In the genomic region with DNA sequence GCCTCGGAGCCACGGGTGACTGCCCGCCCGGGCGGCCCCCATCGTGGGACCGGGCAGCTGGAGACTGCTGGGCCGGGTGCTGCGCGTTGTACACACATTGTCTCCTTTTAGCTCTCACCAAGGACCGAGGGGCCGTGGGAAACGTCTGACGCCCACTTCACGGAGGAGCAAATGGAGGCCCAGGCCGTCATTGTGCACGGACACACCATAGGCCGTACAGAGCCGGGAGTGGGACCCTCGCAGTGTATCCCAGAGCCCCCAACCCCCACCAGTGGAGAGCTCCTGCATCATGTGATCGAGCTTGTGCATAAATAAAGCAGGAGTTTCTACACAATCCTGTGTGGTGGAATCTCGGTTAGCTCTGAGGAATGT, we compare ENCODE assay signal across 8 cellular contexts. TPM values are rescaled to one million over a fixed set of nuclear protein-coding genes. Genes with fewer than 3 reads are reported as not detected.
DNase-seq lines count a peak whose midpoint lies in the region; ATAC-seq and TF ChIP-seq lines count a peak whose summit lies in the region.

No MANE protein-coding gene starts in this region.

- no peaks in the 10 kb centered on the region for H3K9me3 Mint-ChIP-seq in Caco-2 (ENCODE audit: unreplicated experiment)
- H3K9me3 Mint-ChIP-seq in HFFc6 = no peaks in the 10 kb centered on the region
- H3K9me3 Mint-ChIP-seq in activated CD8-positive, alpha-beta T cell treated with anti-CD3 and anti-CD28 coated beads, Interleukin-2, amount 10 ng/mL, durations not matched to agents 7 days and 5 days (ENCODE audit: insufficient read depth) = no peaks in the 10 kb centered on the region

- 0 to 1% methylated on average over 22 of the region's 22 CpGs for WGBS in heart right ventricle, 2 donors
- WGBS in prostate gland = 3% methylated on average over 12 of the region's 22 CpGs

- H3K27me3 ChIP-seq in Caco-2 (replicated peaks; ENCODE audit: control insufficient read depth, insufficient read depth, low read length) (no peaks in the 10 kb centered on the region), heart right ventricle (no peaks in the 10 kb centered on the region), prostate gland (replicated peaks; ENCODE audit: insufficient read depth) (no peaks in the 10 kb centered on the region)

- H3K27ac ChIP-seq in heart right ventricle = peak overlapping the region in 7 of 10 donors; percentile 43 to 87 (median 84)
- H3K27ac ChIP-seq in prostate gland = peak overlapping the region; percentile 61 to 77

- no peaks in the 10 kb centered on the region for H3K27me3 Mint-ChIP-seq in Caco-2 (ENCODE audit: insufficient read depth, unreplicated experiment)
- peaks cover 3% of the 10 kb centered on the region; the same call in 1 of the 2 replicates for H3K27me3 Mint-ChIP-seq in HFFc6 (ENCODE audit: insufficient read depth)
- H3K27me3 Mint-ChIP-seq in activated CD8-positive, alpha-beta T cell treated with anti-CD3 and anti-CD28 coated beads, Interleukin-2, amount 10 ng/mL, durations not matched to agents 7 days and 5 days (ENCODE audit: low read depth) = peaks cover 2% of the 10 kb centered on the region

- CTCF ChIA-PET in Caco-2 (lab: Charles Lee) = interaction anchor here (0.6 to 1.0 kb wide), 3 partner anchors 12 to 186 kb away, joined by 3 to 4 read pairs (median 3); no protein-coding TSS in a partner anchor
- CTCF ChIA-PET in activated CD8-positive, alpha-beta T cell treated with anti-CD3 and anti-CD28 coated beads, Interleukin-2, amount 10 ng/mL, durations not matched to agents 7 days and 5 days (lab: Charles Lee) = interaction anchor here (0.8 to 1.5 kb wide), 4 partner anchors 9 to 85 kb away, joined by 3 to 5 read pairs (median 4); no protein-coding TSS in a partner anchor

- TF ChIP-seq CTCF in Caco-2 (IDR thresholded peaks at IDR 0.05; ENCODE audit: insufficient read depth in 1 of 2, low read depth in 1 of 2, low read length in 1 of 2, severe bottlenecking in 1 of 2, unreplicated experiment in 1 of 2) (no peak), HFFc6 (IDR thresholded peaks at IDR 0.05) (no peak), heart right ventricle (IDR thresholded peaks at IDR 0.05) (no peak), prostate gland (IDR thresholded peaks at IDR 0.05) (no peak)

- no peak for TF ChIP-seq POLR2A in prostate gland (IDR thresholded peaks at IDR 0.05)

- BruUV-seq in Caco-2 (replicated peaks; lab: Mats Ljungman, UMichigan) = no TSS peak

- H3K4me3 ChIP-seq in Caco-2 (ENCODE audit: low read depth, low read length) (peak overlapping the region; percentile 89), heart right ventricle (peak overlapping the region in 9 of 10 donors; percentile 67 to 90 (median 80)), prostate gland (peak overlapping the region; percentile 83 to 91)

- H3K9me3 ChIP-seq in Caco-2 = no peaks in the 10 kb centered on the region
- H3K9me3 ChIP-seq in heart right ventricle = no peaks in the 10 kb centered on the region
- no peaks in the 10 kb centered on the region for H3K9me3 ChIP-seq in prostate gland

- H3K27ac Mint-ChIP-seq in Caco-2 (ENCODE audit: unreplicated experiment) (no peak overlapping the region), HFFc6 (no peak overlapping the region)
- H3K27ac Mint-ChIP-seq in activated CD8-positive, alpha-beta T cell treated with anti-CD3 and anti-CD28 coated beads, Interleukin-2, amount 10 ng/mL, durations not matched to agents 7 days and 5 days = peak overlapping the region; percentile 60

- intact Hi-C loops in Caco-2 (cut with micrococcal nuclease; ENCODE audit: unreplicated experiment) = loop anchor here (1.0 kb wide), 1 partner anchor 24 kb away; a partner anchor contains a TSS
- intact Hi-C loops in heart right ventricle (cut with DNase I) = loop anchor here in 1 of 10 donors (2.0 kb wide), 1 partner anchor 24 kb away; a partner anchor contains a TSS
- intact Hi-C loops in prostate gland (cut with DNase I) = loop anchor here (1.0 to 10.0 kb wide), 2 partner anchors 24 to 350 kb away; a partner anchor contains a TSS

- H3K4me1 Mint-ChIP-seq in Caco-2 (ENCODE audit: low read depth, unreplicated experiment) (peaks cover 15% of the 10 kb centered on the region), HFFc6 (ENCODE audit: low read depth) (peaks cover 19% of the 10 kb centered on the region)
- H3K4me1 Mint-ChIP-seq in activated CD8-positive, alpha-beta T cell treated with anti-CD3 and anti-CD28 coated beads, Interleukin-2, amount 10 ng/mL, durations not matched to agents 7 days and 5 days (ENCODE audit: low read depth) = peaks cover 31% of the 10 kb centered on the region

- POLR2A ChIA-PET in Caco-2 (lab: Charles Lee) = interaction anchor here (0.6 to 0.8 kb wide), 2 partner anchors 9 to 21 kb away, joined by 3 to 5 read pairs; no protein-coding TSS in a partner anchor
- POLR2A ChIA-PET in activated CD8-positive, alpha-beta T cell treated with anti-CD3 and anti-CD28 coated beads, Interleukin-2, amount 10 ng/mL, durations not matched to agents 7 days and 5 days (lab: Charles Lee) = interaction anchor here (0.5 to 4.4 kb wide), 14 partner anchors 9 to 102 kb away, joined by 3 to 37 read pairs (median 4); a partner anchor contains a TSS

- H3K4me3 Mint-ChIP-seq in Caco-2 (ENCODE audit: unreplicated experiment) (peak overlapping the region; percentile 62), HFFc6 (peak overlapping the region; percentile 88)
- H3K4me3 Mint-ChIP-seq in activated CD8-positive, alpha-beta T cell treated with anti-CD3 and anti-CD28 coated beads, Interleukin-2, amount 10 ng/mL, durations not matched to agents 7 days and 5 days = peak overlapping the region; percentile 78

- H3K36me3 Mint-ChIP-seq in Caco-2 (ENCODE audit: insufficient read depth, unreplicated experiment) (peaks cover 24% of the 10 kb centered on the region), HFFc6 (ENCODE audit: low read depth) (peaks cover 5% of the 10 kb centered on the region; the same call in 1 of the 2 replicates)
- H3K36me3 Mint-ChIP-seq in activated CD8-positive, alpha-beta T cell treated with anti-CD3 and anti-CD28 coated beads, Interleukin-2, amount 10 ng/mL, durations not matched to agents 7 days and 5 days (ENCODE audit: low read depth) = peaks cover 14% of the 10 kb centered on the region

- no peak for ATAC-seq in activated CD8-positive, alpha-beta T cell treated with anti-CD3 and anti-CD28 coated beads, Interleukin-2, amount 10 ng/mL, durations not matched to agents 7 days and 5 days
- peak in 4 of 8 donors; percentile 1 to 13 (median 6) for ATAC-seq in heart right ventricle

- no peak for DNase-seq in Caco-2
- no peak for DNase-seq in HFFc6
- no peak for DNase-seq in activated CD8-positive, alpha-beta T cell treated with anti-CD3 and anti-CD28 coated beads, Interleukin-2, amount 10 ng/mL, durations not matched to agents 7 days and 5 days
- DNase-seq in heart right ventricle = peak; percentile 14 to 33
- no peak for DNase-seq in prostate gland (ENCODE audit: low spot score)
- no peak for DNase-seq in NCI-H446 treated with DMSO at 0.1 percent for 48 hours (lab: John Stamatoyannopoulos, UW)
- DNase-seq in germinal center (ENCODE audit: low spot score) = no peak
- no peak for DNase-seq in activated effector memory CD4-positive, alpha-beta T cell treated with anti-CD3 and anti-CD28 coated beads, Interleukin-2, amount 50 U/mL, for 16 hours

- H3K4me1 ChIP-seq in Caco-2 (0 out of 2 replicates have a peak, but pooled peaks cover 12% of the 10 kb centered on the region), heart right ventricle (peaks cover 0 to 28% (median 19%) of the 10 kb centered on the region in 9 donors), prostate gland (replicated peaks) (no peaks in the 10 kb centered on the region)

- H3K36me3 ChIP-seq in Caco-2 (ENCODE audit: control insufficient read depth, insufficient read depth, low read length) = no peaks in the 10 kb centered on the region
- peaks cover 0 to 24% (median 2%) of the 10 kb centered on the region in 9 donors for H3K36me3 ChIP-seq in heart right ventricle
- no peaks in the 10 kb centered on the region for H3K36me3 ChIP-seq in prostate gland

RNA-seq across cellular contexts. Expression of a gene that starts 0.7 kb away (rescaled TPM):
- 60.4 and 80.8 TPM in 2 replicates for total RNA-seq in Caco-2 (2022)
- total RNA-seq in HFFc6 (2021; fragmentation: NEBNext Ultra II Directional; extraction: Animal tissue kit (Norgen Biotek cat#: 25700)) = 10 to 100 TPM; 43.9 to 53.8 (median 46.8) TPM
- 10 to 100 TPM; 39.9 to 41.3 TPM for total RNA-seq in activated CD8-positive, alpha-beta T cell treated with anti-CD3 and anti-CD28 coated beads, Interleukin-2, amount 10 ng/mL, durations not matched to agents 7 days and 5 days
- total RNA-seq in heart right ventricle = 10 to 100 TPM; 17.1 to 28.4 (median 23.4) TPM
- 10 to 100 TPM; 10.7 to 13.6 TPM for polyA plus RNA-seq in heart right ventricle
- total RNA-seq in prostate gland = 10 to 100 TPM; 31.2 to 42.4 TPM

RNA-seq across cellular contexts. Expression of a gene that starts 24.0 kb away (rescaled TPM):
- total RNA-seq in Caco-2 (2022) (146 and 150 TPM in 2 replicates), heart right ventricle (100 to 1,000 TPM in 9 of 10 donors, 10 to 100 TPM in 1; 94.8 to 139 (median 126) TPM), prostate gland (10 to 100 TPM; 77.1 to 88.0 TPM)
- 100 to 1,000 TPM; 132 to 149 (median 139) TPM for total RNA-seq in HFFc6 (2021; fragmentation: NEBNext Ultra II Directional; extraction: Animal tissue kit (Norgen Biotek cat#: 25700))
- total RNA-seq in activated CD8-positive, alpha-beta T cell treated with anti-CD3 and anti-CD28 coated beads, Interleukin-2, amount 10 ng/mL, durations not matched to agents 7 days and 5 days = 100 to 1,000 TPM; 126 to 127 TPM
- 10 to 100 TPM; 46.9 to 47.3 TPM for polyA plus RNA-seq in heart right ventricle

Comparison
In these comparisons a context has a peak if more than half of its experiments do, and no peak if none do; other contexts are left out.
1. DNase-seq: peak in heart right ventricle (2 of 2); none in Caco-2 (0 of 2), HFFc6 (single experiment), activated CD8-positive, alpha-beta T cell treated with anti-CD3 and anti-CD28 coated beads, Interleukin-2, amount 10 ng/mL, durations not matched to agents 7 days and 5 days (single experiment), prostate gland (single experiment), NCI-H446 treated with DMSO at 0.1 percent for 48 hours (single experiment), germinal center (single experiment) and activated effector memory CD4-positive, alpha-beta T cell treated with anti-CD3 and anti-CD28 coated beads, Interleukin-2, amount 50 U/mL, for 16 hours (single experiment).
2. Peak in every context shown above with its lines, with median percentiles within 50 percentile points of each other: H3K4me3 ChIP-seq and H3K4me3 Mint-ChIP-seq.